20 cellular contexts compared by ENCODE assay signal in genomic region chr17:61130320-61130719, GRCh38.
DNase-seq lines count a peak whose midpoint lies in the region; ATAC-seq and TF ChIP-seq lines count a peak whose summit lies in the region.
"Had no signal": no experiment of that assay in that cellular context is flagged by ENCODE, and none has a peak within 500 bp of the region (broad histone marks: within the 10 kb centered on the region; RNA-seq: fewer than 3 reads in every experiment).

No MANE protein-coding gene starts in this region.

- H2AFZ ChIP-seq in SK-N-SH (ENCODE audit: low read depth) = no peak overlapping the region

- H3K4me3 Mint-ChIP-seq in nephron = no peak overlapping the region
- H3K4me3 Mint-ChIP-seq: IgD-negative memory B cell had no signal

- WGBS in SK-N-SH (ENCODE audit: low lambda C conversion rate) = 92% methylated on average over 4 of the region's 4 CpGs

- no peak overlapping the region for H3K9ac ChIP-seq in SK-N-SH

- ATAC-seq in HG02759 (IDR thresholded peaks at IDR 0.05; ENCODE audit: unreplicated experiment) (no peak), GM21515 (IDR thresholded peaks at IDR 0.05; ENCODE audit: unreplicated experiment) (no peak)
- ATAC-seq: GM12878 had no signal

- TF ChIP-seq CTCF in coronary artery (IDR thresholded peaks at IDR 0.05) = no peak
- TF ChIP-seq CTCF in nephron (IDR thresholded peaks at IDR 0.05; ENCODE audit: unreplicated experiment in 3 of 3) = no peak
- TF ChIP-seq CTCF in SK-N-SH (IDR thresholded peaks at IDR 0.05) = no peak

- no peak overlapping the region for H3K4me2 ChIP-seq in SK-N-SH

- no peak for TF ChIP-seq RAD21 in SK-N-SH (IDR thresholded peaks at IDR 0.05; ENCODE audit: low read length)

- DNase-seq in NCI-H82 (lab: John Stamatoyannopoulos, UW) (peak; percentile 16), NCI-H82 treated with DMSO at 0.1 percent for 48 hours (lab: John Stamatoyannopoulos, UW; ENCODE audit: unreplicated experiment) (no peak), NOMO-1 (lab: John Stamatoyannopoulos, UW; ENCODE audit: unreplicated experiment in 2 of 2) (peak; percentile 9 to 37), coronary artery (ENCODE audit: low spot score) (no peak), SK-N-SH (no peak)
- DNase-seq: COR-L47, DMS79, NCI-H1092 treated with DMSO at 0.1 percent for 48 hours, NCI-H187, NCI-H2171, NCI-H748 treated with DMSO at 0.1 percent for 48 hours, RPMI8226 had no signal

- H3K4me3 ChIP-seq in coronary artery (no peak overlapping the region), SK-N-SH (ENCODE audit: low read depth in 2 of 2, low read length in 1 of 2) (no peak overlapping the region)
- H3K4me3 ChIP-seq: GM12878, HAP-1, SJSA1 had no signal

- no peaks in the 10 kb centered on the region for H3K9me2 ChIP-seq in SK-N-SH

- POLR2A ChIA-PET in SK-N-SH (lab: Yijun Ruan, JAX) = no interaction called here

- H3K36me3 ChIP-seq in SK-N-SH (replicated peaks in 1 of 2; ENCODE audit: control insufficient read depth in 1 of 2, insufficient read depth in 2 of 2, low read length in 1 of 2) = no peaks in the 10 kb centered on the region
- H3K36me3 ChIP-seq: HAP-1, SJSA1 had no signal

- peaks cover 0 to 34% of the 10 kb centered on the region in 2 experiments; a peak in 2 of 4 replicates for H3K4me1 ChIP-seq in SK-N-SH (ENCODE audit: control insufficient read depth in 1 of 2, insufficient read depth in 2 of 2, low read depth in 1 of 2, low read length in 1 of 2)
- H3K4me1 ChIP-seq: HAP-1 had no signal

- CTCF ChIA-PET in SK-N-SH (lab: Yijun Ruan, JAX) = interaction anchor here (1.0 to 1.9 kb wide), 5 partner anchors 8 to 282 kb away, joined by 3 to 6 read pairs (median 5); no protein-coding TSS in a partner anchor

- H3K27me3 ChIP-seq in SK-N-SH (ENCODE audit: insufficient read depth) = no peaks in the 10 kb centered on the region
- H3K27me3 ChIP-seq: SJSA1 had no signal

- no peaks in the 10 kb centered on the region for H3K9me3 ChIP-seq in SK-N-SH
- H3K9me3 ChIP-seq: HAP-1, SJSA1 had no signal

- H3K79me2 ChIP-seq in SK-N-SH (ENCODE audit: insufficient read depth) = no peaks in the 10 kb centered on the region

- H3K27ac Mint-ChIP-seq in nephron = peak overlapping the region; percentile 5 to 72 (median 12)
- H3K27ac Mint-ChIP-seq: IgD-negative memory B cell had no signal

- peaks cover 67% of the 10 kb centered on the region for H3K4me1 Mint-ChIP-seq in nephron

- H3K27ac ChIP-seq in coronary artery (peak overlapping the region; percentile 38 to 73), SK-N-SH (ENCODE audit: low read depth in 2 of 2, low read length in 1 of 2) (no peak overlapping the region; a peak in 1 of 4 replicates)
- H3K27ac ChIP-seq: C4-2B, SJSA1 had no signal

- no peaks in the 10 kb centered on the region for H3K27me3 Mint-ChIP-seq in nephron (ENCODE audit: low read depth)
- H3K27me3 Mint-ChIP-seq: IgD-negative memory B cell had no signal

- H3K9me3 Mint-ChIP-seq in nephron = no peaks in the 10 kb centered on the region
- H3K9me3 Mint-ChIP-seq: IgD-negative memory B cell had no signal

- TF ChIP-seq EP300 in SK-N-SH (IDR thresholded peaks at IDR 0.05; ENCODE audit: borderline replicate concordance in 1 of 2, low read depth in 1 of 2, low read length in 1 of 2) = no peak

- H4K20me1 ChIP-seq in SK-N-SH (ENCODE audit: insufficient read depth) = no peaks in the 10 kb centered on the region

- H3K36me3 Mint-ChIP-seq in nephron (ENCODE audit: low read depth) = no peaks in the 10 kb centered on the region

- no peaks in the 10 kb centered on the region for H3F3A ChIP-seq in SK-N-SH (replicated peaks; ENCODE audit: insufficient read depth)

TF ChIP-seq in SK-N-SH, 30 proteins besides CTCF, POLR2A, EP300 and RAD21:
- no peak for TF ChIP-seq MXI1 (IDR thresholded peaks at IDR 0.05; ENCODE audit: low read depth, low read length)
- no peak for TF ChIP-seq ZBTB33 (IDR thresholded peaks at IDR 0.05; ENCODE audit: borderline replicate concordance, low read depth)
- TF ChIP-seq NRF1 (IDR thresholded peaks at IDR 0.05; ENCODE audit: low read depth, low read length) = no peak
- no peak for TF ChIP-seq GATA2 (CRISPR knock-in tag; IDR thresholded peaks at IDR 0.05)
- no peak for TF ChIP-seq NFIC (IDR thresholded peaks at IDR 0.05; ENCODE audit: borderline replicate concordance)
- no peak for TF ChIP-seq TAF1 (IDR thresholded peaks at IDR 0.05; ENCODE audit: borderline replicate concordance, low read depth, low read length)
- TF ChIP-seq YY1 (IDR thresholded peaks at IDR 0.05; ENCODE audit: low read depth) = no peak
- TF ChIP-seq GABPA (IDR thresholded peaks at IDR 0.05; ENCODE audit: low read depth) = no peak
- TF ChIP-seq USF1 (IDR thresholded peaks at IDR 0.05; ENCODE audit: borderline replicate concordance, low read depth) = no peak

Comparison
In these comparisons a context has a peak if more than half of its experiments do, and no peak if none do; other contexts are left out.
1. DNase-seq: peak in NCI-H82 (single experiment) and NOMO-1 (2 of 2); none in NCI-H82 treated with DMSO at 0.1 percent for 48 hours (single experiment), coronary artery (single experiment) and SK-N-SH (single experiment).
2. H3K27ac ChIP-seq: peak in coronary artery (2 of 2); none in SK-N-SH (0 of 2).